7 cellular contexts compared by ENCODE assay signal in the genomic region with DNA sequence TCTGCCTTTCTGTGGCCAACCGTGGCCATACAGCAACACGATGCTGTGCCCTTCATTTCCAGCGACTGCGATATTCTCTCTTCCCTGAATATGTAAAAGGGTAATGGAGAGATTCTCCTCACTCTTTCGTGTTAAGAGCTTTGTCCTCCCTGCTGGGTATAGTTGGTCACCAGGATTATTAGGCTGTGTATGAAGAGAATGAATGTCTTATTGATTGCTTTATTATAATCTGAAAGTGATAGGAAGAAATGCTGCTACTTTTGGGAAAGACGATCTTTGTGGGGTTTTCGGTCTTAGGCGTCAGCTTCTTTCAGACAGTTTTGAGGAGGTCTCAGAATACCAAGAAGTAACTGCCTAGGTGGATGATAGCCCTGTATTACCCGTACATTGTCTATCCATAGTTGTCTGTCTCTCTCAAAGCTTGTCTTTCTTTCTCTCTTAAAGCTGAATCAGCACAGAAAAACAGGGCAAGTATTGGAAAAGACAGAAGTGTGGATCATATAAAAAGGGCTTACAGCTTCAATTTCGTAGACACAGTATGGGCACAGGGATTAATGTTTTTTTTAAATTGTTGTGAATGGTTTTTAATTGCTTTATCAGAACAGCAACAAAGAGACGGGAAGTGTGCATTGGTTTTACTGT. TPM values are rescaled to one million over a fixed set of nuclear protein-coding genes. Genes with fewer than 3 reads are reported as not detected.
DNase-seq lines count a peak whose midpoint lies in the region; ATAC-seq and TF ChIP-seq lines count a peak whose summit lies in the region.

No MANE protein-coding gene starts in this region.

- H3K4me2 ChIP-seq in GM23338 (peak overlapping the region; percentile 80), osteoblast (ENCODE audit: insufficient read depth, low read length) (peak overlapping the region; percentile 99)

- H3F3A ChIP-seq in GM23338 (replicated peaks; ENCODE audit: low read depth), result no peaks in the 10 kb centered on the region

- H3K9me3 ChIP-seq in endodermal cell (ENCODE audit: control insufficient read depth, low read length) (no peaks in the 10 kb centered on the region), osteoblast (ENCODE audit: low read depth, low read length) (no peaks in the 10 kb centered on the region)

- H3K4me1 Mint-ChIP-seq in GM23338, result peaks cover 26% of the 10 kb centered on the region
- peaks cover 26% of the 10 kb centered on the region for H3K4me1 Mint-ChIP-seq in endodermal cell

- intact Hi-C loops in posterior vena cava (cut with DNase I), result no loop called here

- H3K27ac Mint-ChIP-seq in GM23338, result no peak overlapping the region
- H3K27ac Mint-ChIP-seq in endodermal cell, result peak overlapping the region; percentile 91

- H3K4me1 ChIP-seq in GM23338 (ENCODE audit: insufficient read depth) (peaks cover 20% of the 10 kb centered on the region), endodermal cell (ENCODE audit: control insufficient read depth, insufficient read depth, low read length) (peaks cover 4% of the 10 kb centered on the region), osteoblast (ENCODE audit: insufficient read depth, low read length) (peaks cover 11% of the 10 kb centered on the region)

- DNase-seq in GM23338 (ENCODE audit: low spot score), result no peak
- DNase-seq in OCI-M2 (lab: John Stamatoyannopoulos, UW; ENCODE audit: unreplicated experiment), result peak; percentile 85
- DNase-seq in endodermal cell, result no peak
- peak; percentile 84 for DNase-seq in osteoblast (ENCODE audit: insufficient read length, low spot score, missing footprints)
- DNase-seq in posterior vena cava (ENCODE audit: low spot score), result no peak
- no peak for DNase-seq in HUDEP-2 (lab: John Stamatoyannopoulos, UW; ENCODE audit: unreplicated experiment in 76 of 76)

- TF ChIP-seq CTCF in GM23338 (conservative IDR thresholded peaks at IDR 0.05; ENCODE audit: low read depth in 2 of 2) (no peak), endodermal cell (conservative IDR thresholded peaks at IDR 0.05) (no peak), osteoblast (IDR thresholded peaks at IDR 0.05; ENCODE audit: extremely low read depth, low read depth, low read length) (no peak)

- WGBS in endodermal cell (ENCODE audit: insufficient coverage in 1 of 2, insufficient read length in 1 of 2), 2 experiments, result 20 to 34% methylated on average over 7 to 11 of the region's 11 CpGs

- peak overlapping the region; percentile 88 for H3K4me3 Mint-ChIP-seq in GM23338
- H3K4me3 Mint-ChIP-seq in endodermal cell, result peak overlapping the region; percentile 83

- peaks cover 8% of the 10 kb centered on the region; the same call in 1 of the 2 replicates for H4K20me1 ChIP-seq in GM23338 (replicated peaks; ENCODE audit: insufficient read depth)
- peaks cover 9% of the 10 kb centered on the region for H4K20me1 ChIP-seq in osteoblast (ENCODE audit: insufficient read depth, low read length)

- no peaks in the 10 kb centered on the region for H3K9me3 Mint-ChIP-seq in GM23338
- no peaks in the 10 kb centered on the region for H3K9me3 Mint-ChIP-seq in endodermal cell

- H3K27me3 ChIP-seq in GM23338 (ENCODE audit: insufficient read depth) (no peaks in the 10 kb centered on the region), endodermal cell (ENCODE audit: control insufficient read depth, insufficient read depth, low read length, poor library complexity, severe bottlenecking) (no peaks in the 10 kb centered on the region), osteoblast (ENCODE audit: insufficient read depth, low read length) (no peaks in the 10 kb centered on the region)

- no peaks in the 10 kb centered on the region; the same call in 2 of the 3 replicates for H3K36me3 Mint-ChIP-seq in GM23338 (ENCODE audit: low read depth)
- no peaks in the 10 kb centered on the region for H3K36me3 Mint-ChIP-seq in endodermal cell (ENCODE audit: low read depth)

- no peak overlapping the region for H3K9ac ChIP-seq in endodermal cell (ENCODE audit: extremely low read depth, low read length, poor library complexity, severe bottlenecking)

- H3K36me3 ChIP-seq in GM23338 (ENCODE audit: insufficient read depth) (no peaks in the 10 kb centered on the region), endodermal cell (ENCODE audit: control insufficient read depth, insufficient read depth, low read length) (no peaks in the 10 kb centered on the region), osteoblast (ENCODE audit: insufficient read depth, low read length) (no peaks in the 10 kb centered on the region)

- no peak for ATAC-seq in GM23338
- ATAC-seq in HG03442 (IDR thresholded peaks at IDR 0.05; ENCODE audit: unreplicated experiment), result no peak

- H3K4me3 ChIP-seq in GM23338 (peak overlapping the region; percentile 73), endodermal cell (ENCODE audit: low read length) (peak overlapping the region; percentile 84), osteoblast (ENCODE audit: insufficient read depth, low read length) (peak overlapping the region; percentile 82)

- H3K27ac ChIP-seq in GM23338 (ENCODE audit: low read depth), result no peak overlapping the region
- H3K27ac ChIP-seq in endodermal cell (ENCODE audit: low read depth, low read length), result no peak overlapping the region
- no peak overlapping the region for H3K27ac ChIP-seq in osteoblast (ENCODE audit: low read depth, low read length)

- H3K79me2 ChIP-seq in GM23338 (replicated peaks; ENCODE audit: insufficient read depth) (peaks cover 51% of the 10 kb centered on the region), osteoblast (ENCODE audit: insufficient read depth, low read length) (peaks cover 4% of the 10 kb centered on the region)

- no peaks in the 10 kb centered on the region for H3K9me2 ChIP-seq in GM23338 (ENCODE audit: insufficient read depth)

- H3K27me3 Mint-ChIP-seq in GM23338 (ENCODE audit: insufficient read depth, low read depth, poor library complexity) (peaks cover 5% of the 10 kb centered on the region), endodermal cell (ENCODE audit: insufficient read depth) (no peaks in the 10 kb centered on the region)

- H2AFZ ChIP-seq in GM23338 (peak overlapping the region; percentile 9), osteoblast (ENCODE audit: low read length) (peak overlapping the region; percentile 95)

TF ChIP-seq in GM23338, 12 proteins besides CTCF, POLR2A, EP300 and RAD21 (continues in another document):
- TF ChIP-seq STAT1 (IDR thresholded peaks at IDR 0.05; ENCODE audit: unreplicated experiment), result no peak
- TF ChIP-seq ETS1 (IDR thresholded peaks at IDR 0.05), result no peak
- no peak for TF ChIP-seq ZNF331 (CRISPR knock-in tag; IDR thresholded peaks at IDR 0.05; ENCODE audit: low read depth)

RNA-seq across cellular contexts. Expression of gene AHCYL2, which starts 1.2 kb away (rescaled TPM):
- total RNA-seq in GM23338 (2014; rRNA removed; shearing (Covaris generic)), result 29.4 and 42.6 TPM in 2 replicates
- polyA plus RNA-seq in GM23338 (2016; fragmentation: Nextera tagmentation; extraction: Ambion mirVana), result 7.8 and 9.2 TPM in 2 replicates
- total RNA-seq in endodermal cell (10 to 100 TPM; 30.8 to 31.4 TPM), osteoblast (10.1 and 11.2 TPM in 2 replicates), posterior vena cava (10 to 100 TPM; 11.2 to 13.6 TPM)
- polyA plus RNA-seq in endodermal cell (2013, experiment 1 of 2), result 15.7 TPM
- 18.1 TPM for polyA plus RNA-seq in endodermal cell (2013, experiment 2 of 2)

RNA-seq across cellular contexts. Expression of gene SMO, which starts 37.6 kb away (rescaled TPM):
- total RNA-seq in GM23338 (2014; rRNA removed; shearing (Covaris generic)), result 57.7 and 61.5 TPM in 2 replicates
- polyA plus RNA-seq in GM23338 (2016; fragmentation: Nextera tagmentation; extraction: Ambion mirVana), result 13.1 and 13.9 TPM in 2 replicates
- total RNA-seq in endodermal cell, result 10 to 100 TPM; 75.5 to 76.2 TPM
- 72.7 TPM for polyA plus RNA-seq in endodermal cell (2013, experiment 1 of 2)
- polyA plus RNA-seq in endodermal cell (2013, experiment 2 of 2), result 71.3 TPM
- total RNA-seq in osteoblast, result 19.9 and 23.9 TPM in 2 replicates
- total RNA-seq in posterior vena cava, result 1 to 10 TPM; 7.4 to 8.5 TPM

Comparison
In these comparisons a context has a peak if more than half of its experiments do, and no peak if none do; other contexts are left out.
1. DNase-seq: peak in OCI-M2 (single experiment) and osteoblast (single experiment); none in GM23338 (single experiment), endodermal cell (single experiment), posterior vena cava (single experiment) and HUDEP-2 (0 of 76).
2. Peak in every context shown above with its lines, with median percentiles within 50 percentile points of each other: H3K4me3 ChIP-seq.